Comparison of ENCODE assay signal across 1 cellular context in genomic region chr7:92678291-92678920, GRCh38.
TF ChIP-seq lines count a peak whose summit lies in the region.

No MANE protein-coding gene starts in this region.

TF ChIP-seq in HepG2, 621 proteins besides CTCF, POLR2A, EP300 and RAD21 (continued from another document and continues in another):
- TF ChIP-seq ZHX1 (CRISPR knock-in tag; IDR thresholded peaks at IDR 0.05; ENCODE audit: low read depth) (no peak), PHF20 (CRISPR knock-in tag; IDR thresholded peaks at IDR 0.05) (no peak), MEF2D (CRISPR knock-in tag; IDR thresholded peaks at IDR 0.05) (peak; percentile 95), SOX5 (CRISPR knock-in tag; IDR thresholded peaks at IDR 0.05; ENCODE audit: borderline replicate concordance) (peak; percentile 99), ZNF598 (CRISPR knock-in tag; IDR thresholded peaks at IDR 0.05; ENCODE audit: borderline replicate concordance) (no peak), ZBTB3 (CRISPR knock-in tag; IDR thresholded peaks at IDR 0.05; ENCODE audit: borderline replicate concordance, low read depth) (no peak), FOXA3 (CRISPR knock-in tag; IDR thresholded peaks at IDR 0.05) (peak; percentile 97), ZNF644 (CRISPR knock-in tag; IDR thresholded peaks at IDR 0.05; ENCODE audit: low read depth) (peak; percentile 89), ZNF543 (CRISPR knock-in tag; IDR thresholded peaks at IDR 0.05) (no peak), ETV6 (CRISPR knock-in tag; conservative IDR thresholded peaks at IDR 0.05) (no peak), ZFP36L2 (CRISPR knock-in tag; IDR thresholded peaks at IDR 0.05) (no peak), FOXC1 (CRISPR knock-in tag; IDR thresholded peaks at IDR 0.05; ENCODE audit: borderline replicate concordance) (peak; percentile 63; the same call in 1 of the 2 replicates), GLI4 (CRISPR knock-in tag; IDR thresholded peaks at IDR 0.05; ENCODE audit: borderline replicate concordance) (no peak), STAG1 (CRISPR knock-in tag; IDR thresholded peaks at IDR 0.05) (peak; percentile 25; the same call in 1 of the 2 replicates), ZNF674 (CRISPR knock-in tag; IDR thresholded peaks at IDR 0.05; ENCODE audit: low read depth) (no peak), ZNF274 (CRISPR knock-in tag; IDR thresholded peaks at IDR 0.05) (no peak), ZNF292 (CRISPR knock-in tag; IDR thresholded peaks at IDR 0.05; ENCODE audit: borderline replicate concordance, low read depth) (peak; percentile 45; the same call in 1 of the 2 replicates), POLR2AphosphoS2 (IDR thresholded peaks at IDR 0.05; ENCODE audit: low read depth, low read length) (no peak), ZMYM4 (CRISPR knock-in tag; IDR thresholded peaks at IDR 0.05) (peak; percentile 87), SRSF1 (optimal IDR thresholded peaks at IDR 0.05; ENCODE audit: low read depth, low read length) (no peak), NR1H2 (CRISPR knock-in tag; IDR thresholded peaks at IDR 0.05; ENCODE audit: borderline replicate concordance, low read depth) (no peak)
- TF ChIP-seq, protein P1, sequence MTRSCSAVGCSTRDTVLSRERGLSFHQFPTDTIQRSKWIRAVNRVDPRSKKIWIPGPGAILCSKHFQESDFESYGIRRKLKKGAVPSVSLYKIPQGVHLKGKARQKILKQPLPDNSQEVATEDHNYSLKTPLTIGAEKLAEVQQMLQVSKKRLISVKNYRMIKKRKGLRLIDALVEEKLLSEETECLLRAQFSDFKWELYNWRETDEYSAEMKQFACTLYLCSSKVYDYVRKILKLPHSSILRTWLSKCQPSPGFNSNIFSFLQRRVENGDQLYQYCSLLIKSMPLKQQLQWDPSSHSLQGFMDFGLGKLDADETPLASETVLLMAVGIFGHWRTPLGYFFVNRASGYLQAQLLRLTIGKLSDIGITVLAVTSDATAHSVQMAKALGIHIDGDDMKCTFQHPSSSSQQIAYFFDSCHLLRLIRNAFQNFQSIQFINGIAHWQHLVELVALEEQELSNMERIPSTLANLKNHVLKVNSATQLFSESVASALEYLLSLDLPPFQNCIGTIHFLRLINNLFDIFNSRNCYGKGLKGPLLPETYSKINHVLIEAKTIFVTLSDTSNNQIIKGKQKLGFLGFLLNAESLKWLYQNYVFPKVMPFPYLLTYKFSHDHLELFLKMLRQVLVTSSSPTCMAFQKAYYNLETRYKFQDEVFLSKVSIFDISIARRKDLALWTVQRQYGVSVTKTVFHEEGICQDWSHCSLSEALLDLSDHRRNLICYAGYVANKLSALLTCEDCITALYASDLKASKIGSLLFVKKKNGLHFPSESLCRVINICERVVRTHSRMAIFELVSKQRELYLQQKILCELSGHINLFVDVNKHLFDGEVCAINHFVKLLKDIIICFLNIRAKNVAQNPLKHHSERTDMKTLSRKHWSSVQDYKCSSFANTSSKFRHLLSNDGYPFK (CRISPR knock-in tag; IDR thresholded peaks at IDR 0.05; ENCODE audit: borderline replicate concordance), result no peak
- TF ChIP-seq, protein P2, sequence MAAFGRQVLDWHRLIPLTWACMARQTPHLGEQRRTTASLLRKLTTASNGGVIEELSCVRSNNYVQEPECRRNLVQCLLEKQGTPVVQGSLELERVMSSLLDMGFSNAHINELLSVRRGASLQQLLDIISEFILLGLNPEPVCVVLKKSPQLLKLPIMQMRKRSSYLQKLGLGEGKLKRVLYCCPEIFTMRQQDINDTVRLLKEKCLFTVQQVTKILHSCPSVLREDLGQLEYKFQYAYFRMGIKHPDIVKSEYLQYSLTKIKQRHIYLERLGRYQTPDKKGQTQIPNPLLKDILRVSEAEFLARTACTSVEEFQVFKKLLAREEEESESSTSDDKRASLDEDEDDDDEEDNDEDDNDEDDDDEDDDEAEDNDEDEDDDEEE (CRISPR knock-in tag; IDR thresholded peaks at IDR 0.05), result no peak
- TF ChIP-seq, protein P3, sequence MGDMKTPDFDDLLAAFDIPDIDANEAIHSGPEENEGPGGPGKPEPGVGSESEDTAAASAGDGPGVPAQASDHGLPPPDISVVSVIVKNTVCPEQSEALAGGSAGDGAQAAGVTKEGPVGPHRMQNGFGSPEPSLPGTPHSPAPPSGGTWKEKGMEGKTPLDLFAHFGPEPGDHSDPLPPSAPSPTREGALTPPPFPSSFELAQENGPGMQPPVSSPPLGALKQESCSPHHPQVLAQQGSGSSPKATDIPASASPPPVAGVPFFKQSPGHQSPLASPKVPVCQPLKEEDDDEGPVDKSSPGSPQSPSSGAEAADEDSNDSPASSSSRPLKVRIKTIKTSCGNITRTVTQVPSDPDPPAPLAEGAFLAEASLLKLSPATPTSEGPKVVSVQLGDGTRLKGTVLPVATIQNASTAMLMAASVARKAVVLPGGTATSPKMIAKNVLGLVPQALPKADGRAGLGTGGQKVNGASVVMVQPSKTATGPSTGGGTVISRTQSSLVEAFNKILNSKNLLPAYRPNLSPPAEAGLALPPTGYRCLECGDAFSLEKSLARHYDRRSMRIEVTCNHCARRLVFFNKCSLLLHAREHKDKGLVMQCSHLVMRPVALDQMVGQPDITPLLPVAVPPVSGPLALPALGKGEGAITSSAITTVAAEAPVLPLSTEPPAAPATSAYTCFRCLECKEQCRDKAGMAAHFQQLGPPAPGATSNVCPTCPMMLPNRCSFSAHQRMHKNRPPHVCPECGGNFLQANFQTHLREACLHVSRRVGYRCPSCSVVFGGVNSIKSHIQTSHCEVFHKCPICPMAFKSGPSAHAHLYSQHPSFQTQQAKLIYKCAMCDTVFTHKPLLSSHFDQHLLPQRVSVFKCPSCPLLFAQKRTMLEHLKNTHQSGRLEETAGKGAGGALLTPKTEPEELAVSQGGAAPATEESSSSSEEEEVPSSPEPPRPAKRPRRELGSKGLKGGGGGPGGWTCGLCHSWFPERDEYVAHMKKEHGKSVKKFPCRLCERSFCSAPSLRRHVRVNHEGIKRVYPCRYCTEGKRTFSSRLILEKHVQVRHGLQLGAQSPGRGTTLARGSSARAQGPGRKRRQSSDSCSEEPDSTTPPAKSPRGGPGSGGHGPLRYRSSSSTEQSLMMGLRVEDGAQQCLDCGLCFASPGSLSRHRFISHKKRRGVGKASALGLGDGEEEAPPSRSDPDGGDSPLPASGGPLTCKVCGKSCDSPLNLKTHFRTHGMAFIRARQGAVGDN (CRISPR knock-in tag; IDR thresholded peaks at IDR 0.05), result no peak
- TF ChIP-seq, protein P4, sequence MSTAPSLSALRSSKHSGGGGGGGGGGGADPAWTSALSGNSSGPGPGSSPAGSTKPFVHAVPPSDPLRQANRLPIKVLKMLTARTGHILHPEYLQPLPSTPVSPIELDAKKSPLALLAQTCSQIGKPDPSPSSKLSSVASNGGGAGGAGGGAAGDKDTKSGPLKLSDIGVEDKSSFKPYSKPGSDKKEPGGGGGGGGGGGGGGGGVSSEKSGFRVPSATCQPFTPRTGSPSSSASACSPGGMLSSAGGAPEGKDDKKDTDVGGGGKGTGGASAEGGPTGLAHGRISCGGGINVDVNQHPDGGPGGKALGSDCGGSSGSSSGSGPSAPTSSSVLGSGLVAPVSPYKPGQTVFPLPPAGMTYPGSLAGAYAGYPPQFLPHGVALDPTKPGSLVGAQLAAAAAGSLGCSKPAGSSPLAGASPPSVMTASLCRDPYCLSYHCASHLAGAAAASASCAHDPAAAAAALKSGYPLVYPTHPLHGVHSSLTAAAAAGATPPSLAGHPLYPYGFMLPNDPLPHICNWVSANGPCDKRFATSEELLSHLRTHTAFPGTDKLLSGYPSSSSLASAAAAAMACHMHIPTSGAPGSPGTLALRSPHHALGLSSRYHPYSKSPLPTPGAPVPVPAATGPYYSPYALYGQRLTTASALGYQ (CRISPR knock-in tag; IDR thresholded peaks at IDR 0.05), result peak; percentile 98
- TF ChIP-seq, protein P5, sequence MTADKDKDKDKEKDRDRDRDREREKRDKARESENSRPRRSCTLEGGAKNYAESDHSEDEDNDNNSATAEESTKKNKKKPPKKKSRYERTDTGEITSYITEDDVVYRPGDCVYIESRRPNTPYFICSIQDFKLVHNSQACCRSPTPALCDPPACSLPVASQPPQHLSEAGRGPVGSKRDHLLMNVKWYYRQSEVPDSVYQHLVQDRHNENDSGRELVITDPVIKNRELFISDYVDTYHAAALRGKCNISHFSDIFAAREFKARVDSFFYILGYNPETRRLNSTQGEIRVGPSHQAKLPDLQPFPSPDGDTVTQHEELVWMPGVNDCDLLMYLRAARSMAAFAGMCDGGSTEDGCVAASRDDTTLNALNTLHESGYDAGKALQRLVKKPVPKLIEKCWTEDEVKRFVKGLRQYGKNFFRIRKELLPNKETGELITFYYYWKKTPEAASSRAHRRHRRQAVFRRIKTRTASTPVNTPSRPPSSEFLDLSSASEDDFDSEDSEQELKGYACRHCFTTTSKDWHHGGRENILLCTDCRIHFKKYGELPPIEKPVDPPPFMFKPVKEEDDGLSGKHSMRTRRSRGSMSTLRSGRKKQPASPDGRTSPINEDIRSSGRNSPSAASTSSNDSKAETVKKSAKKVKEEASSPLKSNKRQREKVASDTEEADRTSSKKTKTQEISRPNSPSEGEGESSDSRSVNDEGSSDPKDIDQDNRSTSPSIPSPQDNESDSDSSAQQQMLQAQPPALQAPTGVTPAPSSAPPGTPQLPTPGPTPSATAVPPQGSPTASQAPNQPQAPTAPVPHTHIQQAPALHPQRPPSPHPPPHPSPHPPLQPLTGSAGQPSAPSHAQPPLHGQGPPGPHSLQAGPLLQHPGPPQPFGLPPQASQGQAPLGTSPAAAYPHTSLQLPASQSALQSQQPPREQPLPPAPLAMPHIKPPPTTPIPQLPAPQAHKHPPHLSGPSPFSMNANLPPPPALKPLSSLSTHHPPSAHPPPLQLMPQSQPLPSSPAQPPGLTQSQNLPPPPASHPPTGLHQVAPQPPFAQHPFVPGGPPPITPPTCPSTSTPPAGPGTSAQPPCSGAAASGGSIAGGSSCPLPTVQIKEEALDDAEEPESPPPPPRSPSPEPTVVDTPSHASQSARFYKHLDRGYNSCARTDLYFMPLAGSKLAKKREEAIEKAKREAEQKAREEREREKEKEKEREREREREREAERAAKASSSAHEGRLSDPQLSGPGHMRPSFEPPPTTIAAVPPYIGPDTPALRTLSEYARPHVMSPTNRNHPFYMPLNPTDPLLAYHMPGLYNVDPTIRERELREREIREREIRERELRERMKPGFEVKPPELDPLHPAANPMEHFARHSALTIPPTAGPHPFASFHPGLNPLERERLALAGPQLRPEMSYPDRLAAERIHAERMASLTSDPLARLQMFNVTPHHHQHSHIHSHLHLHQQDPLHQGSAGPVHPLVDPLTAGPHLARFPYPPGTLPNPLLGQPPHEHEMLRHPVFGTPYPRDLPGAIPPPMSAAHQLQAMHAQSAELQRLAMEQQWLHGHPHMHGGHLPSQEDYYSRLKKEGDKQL (CRISPR knock-in tag; IDR thresholded peaks at IDR 0.05; ENCODE audit: low read depth), result peak; percentile 94
- TF ChIP-seq, protein P6, sequence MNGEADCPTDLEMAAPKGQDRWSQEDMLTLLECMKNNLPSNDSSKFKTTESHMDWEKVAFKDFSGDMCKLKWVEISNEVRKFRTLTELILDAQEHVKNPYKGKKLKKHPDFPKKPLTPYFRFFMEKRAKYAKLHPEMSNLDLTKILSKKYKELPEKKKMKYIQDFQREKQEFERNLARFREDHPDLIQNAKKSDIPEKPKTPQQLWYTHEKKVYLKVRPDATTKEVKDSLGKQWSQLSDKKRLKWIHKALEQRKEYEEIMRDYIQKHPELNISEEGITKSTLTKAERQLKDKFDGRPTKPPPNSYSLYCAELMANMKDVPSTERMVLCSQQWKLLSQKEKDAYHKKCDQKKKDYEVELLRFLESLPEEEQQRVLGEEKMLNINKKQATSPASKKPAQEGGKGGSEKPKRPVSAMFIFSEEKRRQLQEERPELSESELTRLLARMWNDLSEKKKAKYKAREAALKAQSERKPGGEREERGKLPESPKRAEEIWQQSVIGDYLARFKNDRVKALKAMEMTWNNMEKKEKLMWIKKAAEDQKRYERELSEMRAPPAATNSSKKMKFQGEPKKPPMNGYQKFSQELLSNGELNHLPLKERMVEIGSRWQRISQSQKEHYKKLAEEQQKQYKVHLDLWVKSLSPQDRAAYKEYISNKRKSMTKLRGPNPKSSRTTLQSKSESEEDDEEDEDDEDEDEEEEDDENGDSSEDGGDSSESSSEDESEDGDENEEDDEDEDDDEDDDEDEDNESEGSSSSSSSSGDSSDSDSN (CRISPR knock-in tag; IDR thresholded peaks at IDR 0.05), result no peak
- TF ChIP-seq, protein P7, sequence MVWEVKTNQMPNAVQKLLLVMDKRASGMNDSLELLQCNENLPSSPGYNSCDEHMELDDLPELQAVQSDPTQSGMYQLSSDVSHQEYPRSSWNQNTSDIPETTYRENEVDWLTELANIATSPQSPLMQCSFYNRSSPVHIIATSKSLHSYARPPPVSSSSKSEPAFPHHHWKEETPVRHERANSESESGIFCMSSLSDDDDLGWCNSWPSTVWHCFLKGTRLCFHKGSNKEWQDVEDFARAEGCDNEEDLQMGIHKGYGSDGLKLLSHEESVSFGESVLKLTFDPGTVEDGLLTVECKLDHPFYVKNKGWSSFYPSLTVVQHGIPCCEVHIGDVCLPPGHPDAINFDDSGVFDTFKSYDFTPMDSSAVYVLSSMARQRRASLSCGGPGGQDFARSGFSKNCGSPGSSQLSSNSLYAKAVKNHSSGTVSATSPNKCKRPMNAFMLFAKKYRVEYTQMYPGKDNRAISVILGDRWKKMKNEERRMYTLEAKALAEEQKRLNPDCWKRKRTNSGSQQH (CRISPR knock-in tag; IDR thresholded peaks at IDR 0.05; ENCODE audit: low read depth), result no peak
